In the genomic region with DNA sequence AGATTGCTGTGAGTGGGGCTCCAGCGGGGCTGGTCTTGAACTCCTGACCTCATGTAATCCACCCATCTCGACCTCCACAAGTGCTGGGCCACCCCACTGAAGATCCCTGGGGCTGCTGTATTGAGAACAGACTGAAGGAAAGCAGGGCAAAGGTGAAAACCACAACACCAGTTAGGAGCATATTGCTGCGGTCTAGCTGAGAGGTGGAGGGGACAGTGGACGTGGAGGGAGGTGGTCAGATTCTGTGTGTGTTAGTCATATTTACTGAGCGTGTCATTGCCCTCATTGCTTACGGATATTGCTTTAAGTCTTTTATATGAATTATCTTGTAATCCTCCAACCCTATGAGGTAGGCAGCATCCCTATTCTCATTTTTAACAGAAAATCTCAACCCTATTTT, we compare ENCODE assay signal across 19 cellular contexts.
DNase-seq lines count a peak whose midpoint lies in the region; ATAC-seq and TF ChIP-seq lines count a peak whose summit lies in the region.
"Had no signal": no experiment of that assay in that cellular context is flagged by ENCODE, and none has a peak within 500 bp of the region (broad histone marks: within the 10 kb centered on the region; RNA-seq: fewer than 3 reads in every experiment).

No MANE protein-coding gene starts in this region.

- ATAC-seq in GM19395 (IDR thresholded peaks at IDR 0.05; ENCODE audit: unreplicated experiment): no peak
- ATAC-seq: activated T-helper 17 cell treated with anti-CD3 and anti-CD28 coated beads, Interleukin-2, amount 50 U/mL, for 72 hours; esophagus mucosa; gastrocnemius medialis; naive thymus-derived CD4-positive, alpha-beta T cell; SK-N-SH treated with all-trans-retinoic acid at 6 μM for 48 hours had no signal

- no peaks in the 10 kb centered on the region for H4K20me1 ChIP-seq in hepatocyte (ENCODE audit: insufficient read depth, poor library complexity, severe bottlenecking)

- no peak overlapping the region for H3K4me3 ChIP-seq in SJSA1
- no peak overlapping the region for H3K4me3 ChIP-seq in hepatocyte
- H3K4me3 ChIP-seq in spleen: no peak overlapping the region
- H3K4me3 ChIP-seq in HAP-1: no peak overlapping the region
- H3K4me3 ChIP-seq: gastrocnemius medialis, testis had no signal

- TF ChIP-seq CTCF in hepatocyte (IDR thresholded peaks at IDR 0.05; ENCODE audit: poor library complexity) (no peak), spleen (IDR thresholded peaks at IDR 0.05 in 8 of 11, conservative IDR thresholded peaks at IDR 0.05 in 3 of 11) (no peak)

- no peaks in the 10 kb centered on the region for H3K9me3 ChIP-seq in SJSA1 (replicated peaks)
- H3K9me3 ChIP-seq in hepatocyte (ENCODE audit: low read depth): no peaks in the 10 kb centered on the region
- no peaks in the 10 kb centered on the region for H3K9me3 ChIP-seq in spleen
- no peaks in the 10 kb centered on the region for H3K9me3 ChIP-seq in HAP-1
- H3K9me3 ChIP-seq: gastrocnemius medialis, testis had no signal

- no peaks in the 10 kb centered on the region for H3K79me2 ChIP-seq in hepatocyte

- no peaks in the 10 kb centered on the region for H3K9me2 ChIP-seq in hepatocyte (replicated peaks; ENCODE audit: insufficient read depth)

- H3K27ac ChIP-seq in SJSA1 (no peak overlapping the region), hepatocyte (peak overlapping the region; percentile 22), spleen (peak overlapping the region in 7 of 8 donors; percentile 17 to 84 (median 75))
- H3K27ac ChIP-seq: testis had no signal

- no peak overlapping the region for H2AFZ ChIP-seq in hepatocyte

- in situ Hi-C loops in HAP-1 (cut with MboI; ENCODE audit: low sequenced_read_pairs): no loop called here

- H3K27me3 ChIP-seq in SJSA1 (replicated peaks): peaks cover 14% of the 10 kb centered on the region; the same call in 1 of the 2 replicates
- H3K27me3 ChIP-seq in hepatocyte: no peaks in the 10 kb centered on the region
- H3K27me3 ChIP-seq in spleen (replicated peaks in 1 of 7): no peaks in the 10 kb centered on the region
- H3K27me3 ChIP-seq in HAP-1 (ENCODE audit: low read depth): no peaks in the 10 kb centered on the region; the same call in 1 of the 2 replicates
- H3K27me3 ChIP-seq: gastrocnemius medialis, testis had no signal

- H3K4me1 ChIP-seq in SJSA1 (replicated peaks): peaks cover 47% of the 10 kb centered on the region
- no peaks in the 10 kb centered on the region for H3K4me1 ChIP-seq in hepatocyte (ENCODE audit: insufficient read depth)
- H3K4me1 ChIP-seq in spleen: peaks cover 19 to 72% (median 41%) of the 10 kb centered on the region in 6 donors
- H3K4me1 ChIP-seq in HAP-1: peaks cover 8% of the 10 kb centered on the region

- peak overlapping the region; percentile 44 for H3K4me2 ChIP-seq in hepatocyte

- intact Hi-C loops in spleen (cut with DNase I; ENCODE audit: low total_unique reads): no loop called here

- 56% methylated on average over 6 of the region's 6 CpGs for WGBS in hepatocyte (ENCODE audit: low lambda C conversion rate, missing lambda C conversion rate)
- 69 to 84% (median 81%) methylated on average over 6 of the region's 6 CpGs for WGBS in spleen, 5 donors

- H3K36me3 ChIP-seq in SJSA1 (no peaks in the 10 kb centered on the region), hepatocyte (replicated peaks; ENCODE audit: insufficient read depth, low read depth) (no peaks in the 10 kb centered on the region), spleen (peaks cover 0 to 32% (median 0%) of the 10 kb centered on the region in 6 donors), HAP-1 (replicated peaks) (no peaks in the 10 kb centered on the region)

- no peak for TF ChIP-seq POLR2A in spleen (IDR thresholded peaks at IDR 0.05)

- DNase-seq in HCEC 1CT: peak; percentile 68
- peak; percentile 25 to 44 for DNase-seq in SJSA1 (ENCODE audit: low read depth in 1 of 2, low spot score in 2 of 2)
- peak; percentile 20 for DNase-seq in hepatocyte (ENCODE audit: low spot score)
- DNase-seq in spleen: no peak
- no peak for DNase-seq in HAP-1 (ENCODE audit: low spot score in 2 of 2)
- DNase-seq in putamen (ENCODE audit: low spot score): no peak
- DNase-seq: activated CD4-positive, alpha-beta T cell treated with anti-CD3 and anti-CD28 coated beads, Interleukin-2, amount 50 U/mL, for 1 hour; AML-193; COR-L47; effector memory CD4-positive, alpha-beta T cell; gastrocnemius medialis; naive thymus-derived CD4-positive, alpha-beta T cell; NCI-H1417; stimulated activated CD4-positive, alpha-beta T cell treated with anti-CD3 and anti-CD28 coated beads, Interleukin-1b, Interleukin-23, amount 100 ng/mL, for 48 hours; testis had no signal

Comparison
In these comparisons a context has a peak if more than half of its experiments do, and no peak if none do; other contexts are left out.
1. DNase-seq: peak in HCEC 1CT (single experiment), SJSA1 (2 of 2) and hepatocyte (single experiment); none in spleen (single experiment), HAP-1 (0 of 2) and putamen (single experiment).